Comparison of ENCODE assay signal across 1 cellular context in the genomic region with DNA sequence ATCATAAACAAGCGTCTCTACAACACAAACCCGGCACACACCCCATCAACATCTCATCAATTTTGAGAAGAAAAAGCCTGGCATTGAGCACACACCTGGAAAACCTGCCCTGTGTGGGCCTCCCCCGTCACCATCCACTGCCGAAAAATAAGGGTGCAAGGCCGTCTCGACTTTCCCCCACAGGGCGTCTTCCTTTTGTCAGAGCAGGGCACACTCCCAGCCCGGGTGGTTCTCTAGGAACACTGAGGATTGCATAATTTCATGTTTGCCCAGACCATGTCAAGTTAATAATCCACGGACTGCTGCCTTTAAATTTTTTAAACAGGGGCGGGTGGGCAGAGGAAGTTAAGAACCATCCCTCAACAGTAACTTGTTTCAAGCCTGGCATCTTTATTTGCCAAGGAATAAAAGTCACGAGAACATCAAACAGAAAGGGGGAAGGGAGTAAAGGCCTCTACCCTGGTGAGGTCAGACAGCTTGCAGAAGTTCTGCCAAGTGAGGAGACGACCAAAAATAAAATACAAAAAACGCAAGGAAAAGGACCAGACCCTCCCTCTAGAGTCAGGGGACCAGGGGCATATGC.
TF ChIP-seq lines count a peak whose summit lies in the region.

No MANE protein-coding gene starts in this region.

TF ChIP-seq in HepG2, 621 proteins besides CTCF, POLR2A, EP300 and RAD21 (continues in another document):
- TF ChIP-seq NBN (conservative IDR thresholded peaks at IDR 0.05) (no peak), GATAD2A (CRISPR knock-in tag; IDR thresholded peaks at IDR 0.05) (peak; percentile 71), KAT7 (CRISPR knock-in tag; IDR thresholded peaks at IDR 0.05; ENCODE audit: borderline replicate concordance) (no peak), NKX3-1 (CRISPR knock-in tag; IDR thresholded peaks at IDR 0.05) (no peak), HNF1A (IDR thresholded peaks at IDR 0.05; ENCODE audit: low read depth) (peak; percentile 82), HNF1A (CRISPR knock-in tag; IDR thresholded peaks at IDR 0.05; ENCODE audit: borderline replicate concordance) (peak; percentile 80; the same call in 1 of the 2 replicates), ZEB1 (IDR thresholded peaks at IDR 0.05; ENCODE audit: insufficient replicate concordance, low read depth) (no peak), ZNF503 (CRISPR knock-in tag; IDR thresholded peaks at IDR 0.05) (peak; percentile 55; the same call in 1 of the 2 replicates), ARID5B (CRISPR knock-in tag; IDR thresholded peaks at IDR 0.05) (peak; percentile 71), SOX13 (IDR thresholded peaks at IDR 0.05) (no peak), SOX13 (CRISPR knock-in tag; conservative IDR thresholded peaks at IDR 0.05 in 1 of 2, IDR thresholded peaks at IDR 0.05 in 1 of 2) (peak in 1 of 2 experiments; percentile 63; a peak in 2 of 4 replicates), MEIS2 (CRISPR knock-in tag; IDR thresholded peaks at IDR 0.05) (no peak), TCF7 (IDR thresholded peaks at IDR 0.05; ENCODE audit: low read depth) (0 out of 2 replicates have a peak, but pooled peaks have one; percentile 36), ATF5 (CRISPR knock-in tag; IDR thresholded peaks at IDR 0.05; ENCODE audit: low read depth) (no peak), ZFP91 (CRISPR knock-in tag; IDR thresholded peaks at IDR 0.05; ENCODE audit: borderline replicate concordance) (no peak), CEBPG (CRISPR knock-in tag; IDR thresholded peaks at IDR 0.05) (peak; percentile 83), TBL1XR1 (IDR thresholded peaks at IDR 0.05; ENCODE audit: borderline replicate concordance, low read length, partially characterized antibody) (no peak), REST (IDR thresholded peaks at IDR 0.05; ENCODE audit: borderline replicate concordance in 1 of 2, low read depth in 1 of 2, low read length in 2 of 2) (no peak), SMARCC2 (IDR thresholded peaks at IDR 0.05) (no peak), BCL6 (CRISPR knock-in tag; IDR thresholded peaks at IDR 0.05) (peak; percentile 99), FOXA1 (IDR thresholded peaks at IDR 0.05) (no peak), FOXA1 (CRISPR knock-in tag; IDR thresholded peaks at IDR 0.05) (peak; percentile 52), ZNF275 (CRISPR knock-in tag; IDR thresholded peaks at IDR 0.05; ENCODE audit: borderline replicate concordance) (no peak), ZC3H13 (CRISPR knock-in tag; IDR thresholded peaks at IDR 0.05) (no peak), MIXL1 (CRISPR knock-in tag; IDR thresholded peaks at IDR 0.05) (0 out of 2 replicates have a peak, but pooled peaks have one; percentile 21), SOX5 (CRISPR knock-in tag; IDR thresholded peaks at IDR 0.05; ENCODE audit: borderline replicate concordance) (peak; percentile 54), ZFX (CRISPR knock-in tag; IDR thresholded peaks at IDR 0.05; ENCODE audit: low read depth) (0 out of 2 replicates have a peak, but pooled peaks have one; percentile 16)
- TF ChIP-seq, protein P1, sequence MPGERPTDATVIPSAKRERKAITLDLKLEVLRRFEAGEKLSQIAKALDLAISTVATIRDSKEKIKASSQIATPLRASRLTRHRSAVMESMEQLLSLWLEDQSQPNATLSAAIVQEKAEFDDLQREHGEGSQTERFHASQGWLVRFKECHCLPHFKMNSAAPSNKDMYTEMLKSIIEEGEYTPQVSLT (CRISPR knock-in tag; IDR thresholded peaks at IDR 0.05; ENCODE audit: borderline replicate concordance, low read depth): no peak
- TF ChIP-seq, protein P2, sequence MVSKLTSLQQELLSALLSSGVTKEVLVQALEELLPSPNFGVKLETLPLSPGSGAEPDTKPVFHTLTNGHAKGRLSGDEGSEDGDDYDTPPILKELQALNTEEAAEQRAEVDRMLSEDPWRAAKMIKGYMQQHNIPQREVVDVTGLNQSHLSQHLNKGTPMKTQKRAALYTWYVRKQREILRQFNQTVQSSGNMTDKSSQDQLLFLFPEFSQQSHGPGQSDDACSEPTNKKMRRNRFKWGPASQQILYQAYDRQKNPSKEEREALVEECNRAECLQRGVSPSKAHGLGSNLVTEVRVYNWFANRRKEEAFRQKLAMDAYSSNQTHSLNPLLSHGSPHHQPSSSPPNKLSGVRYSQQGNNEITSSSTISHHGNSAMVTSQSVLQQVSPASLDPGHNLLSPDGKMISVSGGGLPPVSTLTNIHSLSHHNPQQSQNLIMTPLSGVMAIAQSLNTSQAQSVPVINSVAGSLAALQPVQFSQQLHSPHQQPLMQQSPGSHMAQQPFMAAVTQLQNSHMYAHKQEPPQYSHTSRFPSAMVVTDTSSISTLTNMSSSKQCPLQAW (CRISPR knock-in tag; IDR thresholded peaks at IDR 0.05): peak; percentile 83
- TF ChIP-seq, protein P3, sequence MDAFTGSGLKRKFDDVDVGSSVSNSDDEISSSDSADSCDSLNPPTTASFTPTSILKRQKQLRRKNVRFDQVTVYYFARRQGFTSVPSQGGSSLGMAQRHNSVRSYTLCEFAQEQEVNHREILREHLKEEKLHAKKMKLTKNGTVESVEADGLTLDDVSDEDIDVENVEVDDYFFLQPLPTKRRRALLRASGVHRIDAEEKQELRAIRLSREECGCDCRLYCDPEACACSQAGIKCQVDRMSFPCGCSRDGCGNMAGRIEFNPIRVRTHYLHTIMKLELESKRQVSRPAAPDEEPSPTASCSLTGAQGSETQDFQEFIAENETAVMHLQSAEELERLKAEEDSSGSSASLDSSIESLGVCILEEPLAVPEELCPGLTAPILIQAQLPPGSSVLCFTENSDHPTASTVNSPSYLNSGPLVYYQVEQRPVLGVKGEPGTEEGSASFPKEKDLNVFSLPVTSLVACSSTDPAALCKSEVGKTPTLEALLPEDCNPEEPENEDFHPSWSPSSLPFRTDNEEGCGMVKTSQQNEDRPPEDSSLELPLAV (CRISPR knock-in tag; conservative IDR thresholded peaks at IDR 0.05; ENCODE audit: low read depth): no peak
- TF ChIP-seq, protein P4, sequence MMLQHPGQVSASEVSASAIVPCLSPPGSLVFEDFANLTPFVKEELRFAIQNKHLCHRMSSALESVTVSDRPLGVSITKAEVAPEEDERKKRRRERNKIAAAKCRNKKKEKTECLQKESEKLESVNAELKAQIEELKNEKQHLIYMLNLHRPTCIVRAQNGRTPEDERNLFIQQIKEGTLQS (CRISPR knock-in tag; IDR thresholded peaks at IDR 0.05): no peak
